In the genomic region with DNA sequence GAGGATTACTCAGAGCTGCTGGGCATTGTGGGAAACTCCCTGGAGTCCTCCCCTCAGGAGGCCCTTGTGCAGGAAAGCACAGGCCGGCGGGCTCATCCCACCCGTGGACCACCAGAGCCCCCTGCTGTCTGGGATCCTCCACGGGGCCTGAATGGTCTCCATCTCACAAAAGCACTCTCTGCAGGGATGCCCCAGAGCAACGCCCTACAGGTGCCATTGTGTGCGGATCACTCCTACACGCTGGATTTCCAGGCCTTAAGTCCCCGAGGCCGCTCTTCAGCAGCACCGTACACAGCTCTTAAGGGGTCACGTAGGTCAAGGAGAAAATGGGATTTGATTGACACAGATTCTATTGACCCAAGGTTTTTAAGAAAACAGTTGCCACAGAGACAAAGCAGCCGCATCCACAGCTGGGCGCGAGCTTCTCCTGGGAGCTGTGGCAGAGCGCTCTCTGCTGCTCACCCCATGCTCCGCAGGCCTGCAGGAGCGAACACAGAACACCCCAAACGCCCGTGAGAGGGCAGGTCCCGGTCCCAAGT, we compare ENCODE assay signal across 20 cellular contexts. TPM values are rescaled to one million over a fixed set of nuclear protein-coding genes. Genes with fewer than 3 reads are reported as not detected.
DNase-seq lines count a peak whose midpoint lies in the region; ATAC-seq, FAIRE-seq and TF ChIP-seq lines count a peak whose summit lies in the region.
"Had no signal": no experiment of that assay in that cellular context is flagged by ENCODE, and none has a peak within 500 bp of the region (broad histone marks: within the 10 kb centered on the region; RNA-seq: fewer than 3 reads in every experiment).

No MANE protein-coding gene starts in this region.

- FAIRE-seq in GM12891 (lab: Jason Lieb, UNC): no peak
- FAIRE-seq: keratinocyte had no signal

- no peaks in the 10 kb centered on the region for H3K9me3 Mint-ChIP-seq in progenitor cell of endocrine pancreas (ENCODE audit: low read depth)

- ATAC-seq in HG02852 (IDR thresholded peaks at IDR 0.05; ENCODE audit: unreplicated experiment) (no peak), GM18519 (IDR thresholded peaks at IDR 0.05; ENCODE audit: low FRiP score, unreplicated experiment) (no peak)
- ATAC-seq: activated naive CD4-positive, alpha-beta T cell treated with anti-CD3 and anti-CD28 coated beads, Interleukin-2, amount 50 U/mL, for 72 hours; right cardiac atrium had no signal

- H3K27ac Mint-ChIP-seq in progenitor cell of endocrine pancreas: no peak overlapping the region
- H3K27ac Mint-ChIP-seq: activated naive CD4-positive, alpha-beta T cell treated with anti-CD3 and anti-CD28 coated beads, Interleukin-2, amount 50 U/mL, for 72 hours had no signal

- H3K27me3 Mint-ChIP-seq in progenitor cell of endocrine pancreas: peaks cover 24% of the 10 kb centered on the region

- peak; percentile 39 for TF ChIP-seq CTCF in progenitor cell of endocrine pancreas (IDR thresholded peaks at IDR 0.05; ENCODE audit: unreplicated experiment)

- no peak for TF ChIP-seq POLR2A in GM12891 (IDR thresholded peaks at IDR 0.05; ENCODE audit: low read depth, low read length)

- H3K36me3 Mint-ChIP-seq in progenitor cell of endocrine pancreas (ENCODE audit: insufficient read depth): no peaks in the 10 kb centered on the region

- DNase-seq in NCI-H82 (lab: John Stamatoyannopoulos, UW): peak; percentile 71
- no peak for DNase-seq in NCI-H82 treated with DMSO at 0.1 percent for 48 hours (lab: John Stamatoyannopoulos, UW; ENCODE audit: unreplicated experiment)
- peak; percentile 13 for DNase-seq in NCI-H2107 treated with DMSO at 0.1 percent for 48 hours (lab: John Stamatoyannopoulos, UW; ENCODE audit: unreplicated experiment)
- DNase-seq in cerebellar cortex (ENCODE audit: low spot score): peak; percentile 28
- no peak for DNase-seq in progenitor cell of endocrine pancreas (ENCODE audit: low spot score, unreplicated experiment)
- DNase-seq in GM12891 (ENCODE audit: insufficient read length, low spot score): no peak
- DNase-seq: activated CD4-positive, alpha-beta T cell treated with anti-CD3 and anti-CD28 coated beads, Interleukin-2, amount 50 U/mL, for 4 hours; activated T-cell treated with anti-CD3 and anti-CD28 coated beads, Interleukin-2, amount 50 U/mL, for 1 hour; COR-L47; effector CD4-positive, alpha-beta T cell; NCI-H226; right cardiac atrium; stimulated activated CD4-positive, alpha-beta T cell treated with anti-CD3 and anti-CD28 coated beads, Interleukin-1b, Interleukin-23, amount 100 ng/mL, for 48 hours; substantia nigra; SW 1271 had no signal

- peaks cover 3% of the 10 kb centered on the region for H3K4me1 Mint-ChIP-seq in progenitor cell of endocrine pancreas (ENCODE audit: low read depth)

- H3K4me3 Mint-ChIP-seq in progenitor cell of endocrine pancreas (ENCODE audit: low read depth): no peak overlapping the region

TF ChIP-seq in GM12891, 5 proteins besides CTCF, POLR2A, EP300 and RAD21:
- TF ChIP-seq TAF1 (IDR thresholded peaks at IDR 0.05; ENCODE audit: low read depth, low read length): no peak
- no peak for TF ChIP-seq POU2F2 (IDR thresholded peaks at IDR 0.05; ENCODE audit: low read depth, low read length)
- TF ChIP-seq SPI1 (IDR thresholded peaks at IDR 0.05; ENCODE audit: low read depth, low read length): no peak
- no peak for TF ChIP-seq PAX5 (IDR thresholded peaks at IDR 0.05; ENCODE audit: insufficient read depth, low read length, severe bottlenecking)
- no peak for TF ChIP-seq POLR2AphosphoS5 (IDR thresholded peaks at IDR 0.05; ENCODE audit: low read depth, low read length)

RNA-seq across cellular contexts. Expression of a gene that starts 36.7 kb away (rescaled TPM):
- total RNA-seq in progenitor cell of endocrine pancreas: 31.1 and 31.6 TPM in 2 replicates
- polyA plus RNA-seq in GM12891 (2012; ENCODE audit: low read depth, missing spikeins): 3.4 TPM
- total RNA-seq: activated naive CD4-positive, alpha-beta T cell treated with anti-CD3 and anti-CD28 coated beads, Interleukin-2, amount 50 U/mL, for 72 hours; HT1080 had no signal

Comparison
In these comparisons a context has a peak if more than half of its experiments do, and no peak if none do; other contexts are left out.
1. DNase-seq: peak in NCI-H82 (single experiment), NCI-H2107 treated with DMSO at 0.1 percent for 48 hours (single experiment) and cerebellar cortex (single experiment); none in NCI-H82 treated with DMSO at 0.1 percent for 48 hours (single experiment), progenitor cell of endocrine pancreas (single experiment) and GM12891 (single experiment).